In the genomic region with DNA sequence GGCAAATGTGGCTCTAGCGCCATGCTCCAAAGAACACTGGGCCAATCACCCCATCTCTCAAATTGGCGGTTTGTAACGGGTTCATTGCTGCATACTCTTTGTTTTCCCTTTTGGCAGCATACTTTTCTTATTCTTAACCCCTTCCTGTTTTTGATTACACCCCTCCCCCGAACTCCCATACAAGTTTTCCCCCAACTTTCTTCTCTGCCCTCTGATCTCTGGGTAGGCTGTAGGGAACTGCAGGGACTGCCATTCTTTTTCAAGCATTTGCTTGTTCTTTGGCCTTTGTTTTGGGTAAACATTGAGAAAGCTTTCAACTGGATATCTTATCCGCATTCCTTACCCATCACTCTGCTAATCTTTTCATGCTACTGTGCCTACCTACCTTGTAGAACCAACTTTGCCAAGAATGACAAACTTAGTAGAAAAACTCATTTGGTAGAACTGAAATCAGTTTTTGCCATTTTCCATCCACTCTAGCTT, we compare ENCODE assay signal across 9 cellular contexts. TPM values are rescaled to one million over a fixed set of nuclear protein-coding genes. Genes with fewer than 3 reads are reported as not detected.
DNase-seq lines count a peak whose midpoint lies in the region; ATAC-seq lines count a peak whose summit lies in the region.
"Had no signal": no experiment of that assay in that cellular context is flagged by ENCODE, and none has a peak within 500 bp of the region (broad histone marks: within the 10 kb centered on the region; RNA-seq: fewer than 3 reads in every experiment).

No MANE protein-coding gene starts in this region.

- H3K36me3 Mint-ChIP-seq in activated CD4-positive, alpha-beta T cell treated with anti-CD3 and anti-CD28 coated beads, Interleukin-2, amount 10 ng/mL, durations not matched to agents 24 days and 14 days (ENCODE audit: low read depth): no peaks in the 10 kb centered on the region
- H3K36me3 Mint-ChIP-seq in activated T-helper 1 cell treated with anti-CD3 and anti-CD28 coated beads, Interleukin-12 subunit alpha, Interleukin-12 subunit beta, Interleukin-2, Interleukin-4 antibody, amounts not matched to agents 30 ng/mL and 10 ng/mL and 1 ng/mL, durations not matched to agents 14 hours and 24 hours and 36 hours (ENCODE audit: low read depth): peaks cover 7% of the 10 kb centered on the region

- H3K9me3 Mint-ChIP-seq in activated CD4-positive, alpha-beta T cell treated with anti-CD3 and anti-CD28 coated beads, Interleukin-2, amount 10 ng/mL, durations not matched to agents 24 days and 14 days: no peaks in the 10 kb centered on the region
- H3K9me3 Mint-ChIP-seq in activated T-helper 1 cell treated with anti-CD3 and anti-CD28 coated beads, Interleukin-12 subunit alpha, Interleukin-12 subunit beta, Interleukin-2, Interleukin-4 antibody, amounts not matched to agents 30 ng/mL and 10 ng/mL and 1 ng/mL, durations not matched to agents 14 hours and 24 hours and 36 hours: no peaks in the 10 kb centered on the region
- no peaks in the 10 kb centered on the region for H3K9me3 Mint-ChIP-seq in stimulated activated naive CD8-positive, alpha-beta T cell treated with anti-CD3 and anti-CD28 coated beads, Interleukin-15, amount 100 ng/mL, for 72 hours

- H3K27me3 Mint-ChIP-seq in activated CD4-positive, alpha-beta T cell treated with anti-CD3 and anti-CD28 coated beads, Interleukin-2, amount 10 ng/mL, durations not matched to agents 24 days and 14 days: peaks cover 38% of the 10 kb centered on the region
- H3K27me3 Mint-ChIP-seq in activated T-helper 1 cell treated with anti-CD3 and anti-CD28 coated beads, Interleukin-12 subunit alpha, Interleukin-12 subunit beta, Interleukin-2, Interleukin-4 antibody, amounts not matched to agents 30 ng/mL and 10 ng/mL and 1 ng/mL, durations not matched to agents 14 hours and 24 hours and 36 hours (ENCODE audit: insufficient read depth): peaks cover 40% of the 10 kb centered on the region
- H3K27me3 Mint-ChIP-seq in stimulated activated naive CD8-positive, alpha-beta T cell treated with anti-CD3 and anti-CD28 coated beads, Interleukin-15, amount 100 ng/mL, for 72 hours: peaks cover 51% of the 10 kb centered on the region

- ATAC-seq in stimulated activated naive CD8-positive, alpha-beta T cell treated with anti-CD3 and anti-CD28 coated beads, Interleukin-15, amount 100 ng/mL, for 72 hours: no peak
- no peak for ATAC-seq in GM21529 (IDR thresholded peaks at IDR 0.05; ENCODE audit: unreplicated experiment)
- ATAC-seq: esophagus mucosa had no signal

- H3K27ac Mint-ChIP-seq in activated CD4-positive, alpha-beta T cell treated with anti-CD3 and anti-CD28 coated beads, Interleukin-2, amount 10 ng/mL, durations not matched to agents 24 days and 14 days: no peak overlapping the region
- H3K27ac Mint-ChIP-seq in activated T-helper 1 cell treated with anti-CD3 and anti-CD28 coated beads, Interleukin-12 subunit alpha, Interleukin-12 subunit beta, Interleukin-2, Interleukin-4 antibody, amounts not matched to agents 30 ng/mL and 10 ng/mL and 1 ng/mL, durations not matched to agents 14 hours and 24 hours and 36 hours: no peak overlapping the region
- H3K27ac Mint-ChIP-seq in stimulated activated naive CD8-positive, alpha-beta T cell treated with anti-CD3 and anti-CD28 coated beads, Interleukin-15, amount 100 ng/mL, for 72 hours: no peak overlapping the region

- peaks cover 26% of the 10 kb centered on the region for H3K4me1 Mint-ChIP-seq in activated CD4-positive, alpha-beta T cell treated with anti-CD3 and anti-CD28 coated beads, Interleukin-2, amount 10 ng/mL, durations not matched to agents 24 days and 14 days
- H3K4me1 Mint-ChIP-seq in activated T-helper 1 cell treated with anti-CD3 and anti-CD28 coated beads, Interleukin-12 subunit alpha, Interleukin-12 subunit beta, Interleukin-2, Interleukin-4 antibody, amounts not matched to agents 30 ng/mL and 10 ng/mL and 1 ng/mL, durations not matched to agents 14 hours and 24 hours and 36 hours (ENCODE audit: low read depth): peaks cover 37% of the 10 kb centered on the region
- peaks cover 30% of the 10 kb centered on the region for H3K4me1 Mint-ChIP-seq in stimulated activated naive CD8-positive, alpha-beta T cell treated with anti-CD3 and anti-CD28 coated beads, Interleukin-15, amount 100 ng/mL, for 72 hours

- DNase-seq in activated CD4-positive, alpha-beta T cell treated with anti-CD3 and anti-CD28 coated beads, Interleukin-2, amount 10 ng/mL, durations not matched to agents 24 days and 14 days: no peak
- DNase-seq in activated CD4-positive, alpha-beta T cell treated with anti-CD3 and anti-CD28 coated beads, Interleukin-2, amount 50 U/mL, for 48 hours: no peak
- no peak for DNase-seq in activated T-helper 1 cell treated with anti-CD3 and anti-CD28 coated beads, Interleukin-12 subunit alpha, Interleukin-12 subunit beta, Interleukin-2, Interleukin-4 antibody, amounts not matched to agents 30 ng/mL and 10 ng/mL and 1 ng/mL, durations not matched to agents 14 hours and 24 hours and 36 hours (ENCODE audit: low spot score)
- peak; percentile 4 for DNase-seq in left kidney (ENCODE audit: low read depth, low spot score)
- no peak for DNase-seq in stimulated activated naive CD8-positive, alpha-beta T cell treated with anti-CD3 and anti-CD28 coated beads, Interleukin-15, amount 100 ng/mL, for 72 hours
- DNase-seq in activated CD4-positive, CD25-positive, alpha-beta regulatory T cell treated with anti-CD3 and anti-CD28 coated beads, Interleukin-2, amount 50 U/mL, for 72 hours: no peak
- no peak for DNase-seq in NCI-H2107 treated with DMSO at 0.1 percent for 48 hours (lab: John Stamatoyannopoulos, UW; ENCODE audit: unreplicated experiment)

- intact Hi-C loops in activated CD4-positive, alpha-beta T cell treated with anti-CD3 and anti-CD28 coated beads, Interleukin-2, amount 10 ng/mL, durations not matched to agents 24 days and 14 days (cut with micrococcal nuclease): loop anchor here (2.0 kb wide), 1 partner anchor 357 kb away; no protein-coding TSS in a partner anchor
- intact Hi-C loops in activated T-helper 1 cell treated with anti-CD3 and anti-CD28 coated beads, Interleukin-12 subunit alpha, Interleukin-12 subunit beta, Interleukin-2, Interleukin-4 antibody, amounts not matched to agents 30 ng/mL and 10 ng/mL and 1 ng/mL, durations not matched to agents 14 hours and 24 hours and 36 hours (cut with micrococcal nuclease): no loop called here

- H3K4me3 Mint-ChIP-seq in activated CD4-positive, alpha-beta T cell treated with anti-CD3 and anti-CD28 coated beads, Interleukin-2, amount 10 ng/mL, durations not matched to agents 24 days and 14 days: peak overlapping the region; percentile 59
- peak overlapping the region; percentile 93 for H3K4me3 Mint-ChIP-seq in activated T-helper 1 cell treated with anti-CD3 and anti-CD28 coated beads, Interleukin-12 subunit alpha, Interleukin-12 subunit beta, Interleukin-2, Interleukin-4 antibody, amounts not matched to agents 30 ng/mL and 10 ng/mL and 1 ng/mL, durations not matched to agents 14 hours and 24 hours and 36 hours
- H3K4me3 Mint-ChIP-seq in stimulated activated naive CD8-positive, alpha-beta T cell treated with anti-CD3 and anti-CD28 coated beads, Interleukin-15, amount 100 ng/mL, for 72 hours: peak overlapping the region; percentile 28 to 98

RNA-seq across cellular contexts. Expression of gene PPM1L, which starts 1.6 kb away (rescaled TPM):
- total RNA-seq in activated CD4-positive, alpha-beta T cell treated with anti-CD3 and anti-CD28 coated beads, Interleukin-2, amount 10 ng/mL, durations not matched to agents 24 days and 14 days: 2.7 and 2.9 TPM in 2 replicates
- 2.7 and 3.3 TPM in 2 replicates for total RNA-seq in activated T-helper 1 cell treated with anti-CD3 and anti-CD28 coated beads, Interleukin-12 subunit alpha, Interleukin-12 subunit beta, Interleukin-2, Interleukin-4 antibody, amounts not matched to agents 30 ng/mL and 10 ng/mL and 1 ng/mL, durations not matched to agents 14 hours and 24 hours and 36 hours
